In genomic region chr17:37465058-37465616, GRCh38 we compare ENCODE assay signal across 13 cellular contexts. TPM values are rescaled to one million over a fixed set of nuclear protein-coding genes. Genes with fewer than 3 reads are reported as not detected.
A peak's percentile ranks its signal among the peaks of the same experiment; 100 is the strongest.
DNase-seq lines count a peak whose midpoint lies in the region; ATAC-seq and TF ChIP-seq lines count a peak whose summit lies in the region.
"Had no signal": no experiment of that assay in that cellular context is flagged by ENCODE, and none has a peak within 500 bp of the region (broad histone marks: within the 10 kb centered on the region; RNA-seq: fewer than 3 reads in every experiment).

No MANE protein-coding gene starts in this region.

- H3K27ac ChIP-seq in PC-9 = peak overlapping the region; percentile 82
- H3K27ac ChIP-seq: body of pancreas had no signal

- no peak overlapping the region for H2AFZ ChIP-seq in PC-9

- H3K4me2 ChIP-seq in PC-9 = no peak overlapping the region

- BruUV-seq in PC-9 (replicated peaks; lab: Mats Ljungman, UMichigan) = no TSS peak

- H3K9me3 ChIP-seq in PC-9 (ENCODE audit: insufficient read depth, low read depth) = no peaks in the 10 kb centered on the region
- H3K9me3 ChIP-seq: body of pancreas had no signal

- CTCF ChIA-PET in PC-9 (lab: Charles Lee) = no interaction called here

- intact Hi-C loops in PC-9 (cut with micrococcal nuclease; ENCODE audit: unreplicated experiment) = no loop called here

- no peak for TF ChIP-seq CTCF in PC-9 (conservative IDR thresholded peaks at IDR 0.05)

- no peaks in the 10 kb centered on the region for H4K20me1 ChIP-seq in PC-9 (ENCODE audit: insufficient read depth)

- peaks cover 15% of the 10 kb centered on the region for H3F3A ChIP-seq in PC-9 (ENCODE audit: insufficient read depth, low read depth)

- H3K9me2 ChIP-seq in PC-9 (ENCODE audit: insufficient read depth) = no peaks in the 10 kb centered on the region

- H3K4me3 ChIP-seq in PC-9 = no peak overlapping the region
- H3K4me3 ChIP-seq: body of pancreas had no signal

- H3K79me2 ChIP-seq in PC-9 (ENCODE audit: low read depth) = no peaks in the 10 kb centered on the region

- peaks cover 22% of the 10 kb centered on the region for H3K4me1 ChIP-seq in PC-9 (replicated peaks; ENCODE audit: insufficient read depth)
- H3K4me1 ChIP-seq: body of pancreas had no signal

- H3K27me3 ChIP-seq in PC-9 (ENCODE audit: insufficient read depth, low read depth) = no peaks in the 10 kb centered on the region
- H3K27me3 ChIP-seq: body of pancreas had no signal

- H3K36me3 ChIP-seq in PC-9 (ENCODE audit: low read depth) = peaks cover 5% of the 10 kb centered on the region; the same call in 1 of the 2 replicates

- ATAC-seq in HG03571 (IDR thresholded peaks at IDR 0.05; ENCODE audit: unreplicated experiment) = no peak
- ATAC-seq: body of pancreas; stimulated activated naive CD8-positive, alpha-beta T cell treated with anti-CD3 and anti-CD28 coated beads, Interleukin-15, Interleukin-2, amounts not matched to agents 100 U/mL and 50 U/mL, for 24 hours had no signal

- DNase-seq in ELR (ENCODE audit: low read depth) = peak; percentile 89
- DNase-seq in PC-9 = peak in 1 of 2 experiments; percentile 57
- peak; percentile 88 to 92 for DNase-seq in dermis microvascular lymphatic vessel endothelial cell (ENCODE audit: low read depth in 2 of 2)
- DNase-seq in kidney tubule cell (ENCODE audit: low spot score) = peak; percentile 66
- no peak for DNase-seq in DMS114 treated with DMSO at 0.1 percent for 48 hours (lab: John Stamatoyannopoulos, UW; ENCODE audit: unreplicated experiment)
- DNase-seq in NOMO-1 treated with dmso at 0.1 percent for 144 hours (lab: John Stamatoyannopoulos, UW; ENCODE audit: unreplicated experiment) = no peak
- no peak for DNase-seq in stimulated activated CD4-positive, alpha-beta T cell treated with anti-CD3 and anti-CD28 coated beads, Interleukin-4, amount 100 ng/mL, for 24 hours
- DNase-seq: body of pancreas; DMS 273 treated with DMSO at 0.1 percent for 48 hours; NCI-H1105 treated with DMSO at 0.1 percent for 48 hours; small intestine; stimulated activated naive CD8-positive, alpha-beta T cell treated with anti-CD3 and anti-CD28 coated beads, Interleukin-15, Interleukin-2, amounts not matched to agents 100 U/mL and 50 U/mL, for 24 hours had no signal

- POLR2A ChIA-PET in PC-9 (lab: Charles Lee; ENCODE audit: unreplicated experiment) = no interaction called here

RNA-seq across cellular contexts. Expression of gene DUSP14, which starts 24.6 kb away (rescaled TPM):
- total RNA-seq in PC-9 (2021) (17.1 and 23.3 TPM in 2 replicates), dermis microvascular lymphatic vessel endothelial cell (21.1 and 23.5 TPM in 2 replicates)

RNA-seq across cellular contexts. Expression of gene TADA2A, which starts 58.5 kb away (rescaled TPM):
- total RNA-seq in PC-9 (2021) (24.6 and 25.2 TPM in 2 replicates), dermis microvascular lymphatic vessel endothelial cell (11.9 and 13.4 TPM in 2 replicates)

RNA-seq across cellular contexts. Expression of gene ACACA, which starts 58.5 kb away (rescaled TPM):
- total RNA-seq in PC-9 (2021) (125 and 185 TPM in 2 replicates), dermis microvascular lymphatic vessel endothelial cell (30.6 and 41.2 TPM in 2 replicates)

Comparison
In these comparisons a context has a peak if more than half of its experiments do, and no peak if none do; other contexts are left out.
1. DNase-seq: peak in ELR (single experiment), dermis microvascular lymphatic vessel endothelial cell (2 of 2) and kidney tubule cell (single experiment); none in DMS114 treated with DMSO at 0.1 percent for 48 hours (single experiment), NOMO-1 treated with dmso at 0.1 percent for 144 hours (single experiment) and stimulated activated CD4-positive, alpha-beta T cell treated with anti-CD3 and anti-CD28 coated beads, Interleukin-4, amount 100 ng/mL, for 24 hours (single experiment).